ENCODE assay signal across 13 cellular contexts in genomic region chr5:107572800-107573368, GRCh38.
DNase-seq lines count a peak whose midpoint lies in the region; TF ChIP-seq lines count a peak whose summit lies in the region.
"Had no signal": no experiment of that assay in that cellular context is flagged by ENCODE, and none has a peak within 500 bp of the region (broad histone marks: within the 10 kb centered on the region; RNA-seq: fewer than 3 reads in every experiment).

No MANE protein-coding gene starts in this region.

- H2AFZ ChIP-seq in PC-9 = no peak overlapping the region
- H2AFZ ChIP-seq in osteoblast (ENCODE audit: low read length) = no peak overlapping the region

- DNase-seq in DMS53 (lab: John Stamatoyannopoulos, UW) (peak; percentile 6), DMS53 treated with DMSO at 0.1 percent for 48 hours (lab: John Stamatoyannopoulos, UW; ENCODE audit: unreplicated experiment) (no peak), PC-9 (no peak), fibroblast of gingiva (ENCODE audit: low read depth) (peak; percentile 44), osteoblast (ENCODE audit: insufficient read length, low spot score, missing footprints) (no peak), DMS153 treated with DMSO at 0.1 percent for 48 hours (lab: John Stamatoyannopoulos, UW; ENCODE audit: unreplicated experiment) (no peak), germinal center (ENCODE audit: low spot score) (no peak), testis (no peak)
- DNase-seq: CD4-positive, CD25-positive, alpha-beta regulatory T cell; stimulated activated CD4-positive, alpha-beta T cell treated with anti-CD3 and anti-CD28 coated beads, Interleukin-2, amount 100 ng/mL, for 48 hours had no signal

- no peak for TF ChIP-seq POLR2A in testis (IDR thresholded peaks at IDR 0.05)

- H3K9me3 ChIP-seq in PC-9 (ENCODE audit: insufficient read depth, low read depth) = no peaks in the 10 kb centered on the region
- no peaks in the 10 kb centered on the region for H3K9me3 ChIP-seq in osteoblast (ENCODE audit: low read depth, low read length)
- no peaks in the 10 kb centered on the region for H3K9me3 ChIP-seq in testis
- H3K9me3 ChIP-seq: right lobe of liver, tibial nerve had no signal

- H3K4me1 ChIP-seq in PC-9 (replicated peaks; ENCODE audit: insufficient read depth) = peaks cover 87% of the 10 kb centered on the region
- peaks cover 10% of the 10 kb centered on the region for H3K4me1 ChIP-seq in osteoblast (ENCODE audit: insufficient read depth, low read length)
- no peaks in the 10 kb centered on the region for H3K4me1 ChIP-seq in testis

- H3K9me2 ChIP-seq in PC-9 (ENCODE audit: insufficient read depth) = no peaks in the 10 kb centered on the region

- TSS peak; percentile 75 for BruUV-seq in PC-9 (replicated peaks; lab: Mats Ljungman, UMichigan)

- H3K36me3 ChIP-seq in PC-9 (ENCODE audit: low read depth) (0 out of 2 replicates have a peak, but pooled peaks cover 3% of the 10 kb centered on the region), osteoblast (ENCODE audit: insufficient read depth, low read length) (no peaks in the 10 kb centered on the region), testis (ENCODE audit: low read depth, missing control alignments) (no peaks in the 10 kb centered on the region)
- H3K36me3 ChIP-seq: right lobe of liver, tibial nerve had no signal

- H3K27me3 ChIP-seq in PC-9 (ENCODE audit: insufficient read depth, low read depth) (no peaks in the 10 kb centered on the region), osteoblast (ENCODE audit: insufficient read depth, low read length) (no peaks in the 10 kb centered on the region), testis (no peaks in the 10 kb centered on the region)
- H3K27me3 ChIP-seq: right lobe of liver, tibial nerve had no signal

- peaks cover 85% of the 10 kb centered on the region for H3K79me2 ChIP-seq in PC-9 (ENCODE audit: low read depth)
- peaks cover 9% of the 10 kb centered on the region for H3K79me2 ChIP-seq in osteoblast (ENCODE audit: insufficient read depth, low read length)

- intact Hi-C loops in PC-9 (cut with micrococcal nuclease; ENCODE audit: unreplicated experiment) (loop anchor here (1.0 to 10.0 kb wide), 9 partner anchors 51 to 1158 kb away; no protein-coding TSS in a partner anchor), testis (cut with DNase I; ENCODE audit: low total_unique reads) (no loop called here)

- POLR2A ChIA-PET in PC-9 (lab: Charles Lee; ENCODE audit: unreplicated experiment) = interaction anchor here (0.6 to 1.3 kb wide), 3 partner anchors 31 to 108 kb away, joined by 4 to 12 read pairs (median 6); no protein-coding TSS in a partner anchor

- H3K27ac ChIP-seq in PC-9 = peak overlapping the region; percentile 100
- H3K27ac ChIP-seq in osteoblast (ENCODE audit: low read depth, low read length) = no peak overlapping the region
- no peak overlapping the region for H3K27ac ChIP-seq in testis
- H3K27ac ChIP-seq: 22Rv1, right lobe of liver had no signal

- CTCF ChIA-PET in PC-9 (lab: Charles Lee) = interaction anchor here (0.8 to 1.6 kb wide), 2 partner anchors 16 to 117 kb away, joined by 5 to 13 read pairs; no protein-coding TSS in a partner anchor

- H4K20me1 ChIP-seq in PC-9 (ENCODE audit: insufficient read depth) (no peaks in the 10 kb centered on the region), osteoblast (ENCODE audit: insufficient read depth, low read length) (no peaks in the 10 kb centered on the region)

- H3K4me2 ChIP-seq in PC-9 = peak overlapping the region; percentile 78
- H3K4me2 ChIP-seq in osteoblast (ENCODE audit: insufficient read depth, low read length) = peak overlapping the region; percentile 89

- no peak for TF ChIP-seq CTCF in PC-9 (conservative IDR thresholded peaks at IDR 0.05)
- TF ChIP-seq CTCF in osteoblast (IDR thresholded peaks at IDR 0.05; ENCODE audit: extremely low read depth, low read depth, low read length) = no peak
- no peak for TF ChIP-seq CTCF in testis (IDR thresholded peaks at IDR 0.05)

- H3K4me3 ChIP-seq in PC-9 = peak overlapping the region; percentile 36; the same call in 1 of the 2 replicates
- H3K4me3 ChIP-seq in osteoblast (ENCODE audit: insufficient read depth, low read length) = no peak overlapping the region
- H3K4me3 ChIP-seq in testis = no peak overlapping the region

- H3F3A ChIP-seq in PC-9 (ENCODE audit: insufficient read depth, low read depth) = peaks cover 59% of the 10 kb centered on the region

- WGBS in testis, 2 donors = 80 to 92% methylated on average over 7 of the region's 7 CpGs

Comparison
In these comparisons a context has a peak if more than half of its experiments do, and no peak if none do; other contexts are left out.
1. DNase-seq: peak in DMS53 (single experiment) and fibroblast of gingiva (single experiment); none in DMS53 treated with DMSO at 0.1 percent for 48 hours (single experiment), PC-9 (0 of 2), osteoblast (single experiment), DMS153 treated with DMSO at 0.1 percent for 48 hours (single experiment), germinal center (single experiment) and testis (single experiment).